ENCODE assay signal across 9 cellular contexts in genomic region chr19:47013041-47013517, GRCh38. TPM values are rescaled to one million over a fixed set of nuclear protein-coding genes. Genes with fewer than 3 reads are reported as not detected.
DNase-seq lines count a peak whose midpoint lies in the region; ATAC-seq and TF ChIP-seq lines count a peak whose summit lies in the region.
"Had no signal": no experiment of that assay in that cellular context is flagged by ENCODE, and none has a peak within 500 bp of the region (broad histone marks: within the 10 kb centered on the region; RNA-seq: fewer than 3 reads in every experiment).

No MANE protein-coding gene starts in this region.

- H3K27ac Mint-ChIP-seq in progenitor cell of endocrine pancreas: no peak overlapping the region

- H3F3A ChIP-seq in Loucy (ENCODE audit: low read depth) (no peaks in the 10 kb centered on the region), SK-N-SH (replicated peaks; ENCODE audit: insufficient read depth) (peaks cover under 1% of the 10 kb centered on the region)

- H3K4me2 ChIP-seq in Loucy (ENCODE audit: low read depth, low read length, poor library complexity, severe bottlenecking) (no peak overlapping the region), SK-N-SH (0 out of 2 replicates have a peak overlapping the region, but pooled peaks have one; percentile 22)

- H2AFZ ChIP-seq in Loucy (ENCODE audit: low read length) (peak overlapping the region; percentile 93), SK-N-SH (ENCODE audit: low read depth) (peak overlapping the region; percentile 40; the same call in 1 of the 2 replicates)

- CTCF ChIA-PET in SK-N-SH (lab: Yijun Ruan, JAX): interaction anchor here (0.6 to 4.2 kb wide), 66 partner anchors 9 to 413 kb away, joined by 3 to 44 read pairs (median 4); partner anchors contain the start of genes SAE1 and ZC3H4

- H4K20me1 ChIP-seq in Loucy (ENCODE audit: insufficient read depth, low read length, poor library complexity, severe bottlenecking) (no peaks in the 10 kb centered on the region), SK-N-SH (ENCODE audit: insufficient read depth) (no peaks in the 10 kb centered on the region)

- H3K79me2 ChIP-seq in Loucy (ENCODE audit: insufficient read depth, low read length) (no peaks in the 10 kb centered on the region), SK-N-SH (ENCODE audit: insufficient read depth) (no peaks in the 10 kb centered on the region)

- H3K9me3 ChIP-seq in Loucy (ENCODE audit: insufficient read depth, low read depth, low read length) (no peaks in the 10 kb centered on the region), SK-N-SH (no peaks in the 10 kb centered on the region)

- H3K36me3 Mint-ChIP-seq in progenitor cell of endocrine pancreas (ENCODE audit: insufficient read depth): no peaks in the 10 kb centered on the region

- no peak overlapping the region for H3K27ac ChIP-seq in SK-N-SH (ENCODE audit: low read depth in 2 of 2, low read length in 1 of 2)
- H3K27ac ChIP-seq: epithelial cell of prostate had no signal

- H3K9me3 Mint-ChIP-seq in progenitor cell of endocrine pancreas (ENCODE audit: low read depth): no peaks in the 10 kb centered on the region

- no peaks in the 10 kb centered on the region for H3K4me1 Mint-ChIP-seq in progenitor cell of endocrine pancreas (ENCODE audit: low read depth)

- peaks cover 21% of the 10 kb centered on the region for H3K27me3 Mint-ChIP-seq in progenitor cell of endocrine pancreas

- TF ChIP-seq CTCF in Loucy (conservative IDR thresholded peaks at IDR 0.05; ENCODE audit: low read length) (peak; percentile 98), SK-N-SH (IDR thresholded peaks at IDR 0.05) (peak; percentile 95), progenitor cell of endocrine pancreas (IDR thresholded peaks at IDR 0.05; ENCODE audit: unreplicated experiment) (peak; percentile 99)

- TF ChIP-seq EP300 in SK-N-SH (IDR thresholded peaks at IDR 0.05; ENCODE audit: borderline replicate concordance in 1 of 2, low read depth in 1 of 2, low read length in 1 of 2): 0 out of 4 replicates have a peak, but pooled peaks of 1 of the 2 experiments have one; percentile 17

- no peaks in the 10 kb centered on the region for H3K36me3 ChIP-seq in Loucy (ENCODE audit: insufficient read depth, low read length)
- H3K36me3 ChIP-seq in SK-N-SH (replicated peaks in 1 of 2; ENCODE audit: control insufficient read depth in 1 of 2, insufficient read depth in 2 of 2, low read length in 1 of 2): no peaks in the 10 kb centered on the region

- H3K9me2 ChIP-seq in Loucy (replicated peaks; ENCODE audit: low read depth, low read length): no peaks in the 10 kb centered on the region
- H3K9me2 ChIP-seq in SK-N-SH: no peaks in the 10 kb centered on the region

- POLR2A ChIA-PET in SK-N-SH (lab: Yijun Ruan, JAX): interaction anchor here (0.9 kb wide), 1 partner anchor 101 kb away, joined by 3 read pairs; the partner anchor contains the start of gene ZC3H4

- no peak overlapping the region for H3K4me3 Mint-ChIP-seq in progenitor cell of endocrine pancreas (ENCODE audit: low read depth)

- H3K4me1 ChIP-seq in Loucy (ENCODE audit: insufficient read depth, low read length, poor library complexity, severe bottlenecking) (no peaks in the 10 kb centered on the region), SK-N-SH (ENCODE audit: control insufficient read depth in 1 of 2, insufficient read depth in 2 of 2, low read depth in 1 of 2, low read length in 1 of 2) (peaks cover 0 to 3% of the 10 kb centered on the region in 2 experiments; a peak in 1 of 4 replicates)

- H3K4me3 ChIP-seq in Loucy (ENCODE audit: low read length, poor library complexity, severe bottlenecking): no peak overlapping the region
- H3K4me3 ChIP-seq in SK-N-SH (ENCODE audit: low read depth in 2 of 2, low read length in 1 of 2): no peak overlapping the region; a peak in 1 of 4 replicates

- peak overlapping the region; percentile 18 for H3K9ac ChIP-seq in Loucy (ENCODE audit: low read depth, low read length, poor library complexity, severe bottlenecking)
- H3K9ac ChIP-seq in SK-N-SH: no peak overlapping the region

- ATAC-seq in Right ventricle myocardium inferior (peak; percentile 94), HG02884 (IDR thresholded peaks at IDR 0.05; ENCODE audit: unreplicated experiment) (no peak), GM21526 (IDR thresholded peaks at IDR 0.05; ENCODE audit: low FRiP score, unreplicated experiment) (no peak)

- WGBS in SK-N-SH (ENCODE audit: low lambda C conversion rate): 10% methylated on average over 16 of the region's 16 CpGs

- TF ChIP-seq RAD21 in SK-N-SH (IDR thresholded peaks at IDR 0.05; ENCODE audit: low read length): peak; percentile 93

- intact Hi-C loops in Right ventricle myocardium inferior (cut with DNase I): loop anchor here (5.0 kb wide), 1 partner anchor 114 kb away; no protein-coding TSS in a partner anchor

- DNase-seq in ELF-1 (ENCODE audit: low read depth, low spot score): peak; percentile 95
- DNase-seq in SK-N-SH: peak; percentile 92
- peak; percentile 61 for DNase-seq in activated naive CD4-positive, alpha-beta T cell treated with anti-CD3 and anti-CD28 coated beads, Interleukin-2, amount 50 U/mL, for 16 hours
- peak; percentile 94 for DNase-seq in Right ventricle myocardium inferior (ENCODE audit: missing footprints)
- peak; percentile 79 for DNase-seq in progenitor cell of endocrine pancreas (ENCODE audit: low spot score, unreplicated experiment)

- H3K27me3 ChIP-seq in Loucy (ENCODE audit: insufficient read depth, low read length, poor library complexity, severe bottlenecking) (no peaks in the 10 kb centered on the region), SK-N-SH (ENCODE audit: insufficient read depth) (no peaks in the 10 kb centered on the region)

TF ChIP-seq in SK-N-SH, 30 proteins besides CTCF, POLR2A, EP300 and RAD21 (continues in another document):
- TF ChIP-seq RCOR1 (IDR thresholded peaks at IDR 0.05; ENCODE audit: low read length) (peak; percentile 66; the same call in 1 of the 2 replicates), REST (IDR thresholded peaks at IDR 0.05; ENCODE audit: low read depth, low read length) (no peak), TCF12 (IDR thresholded peaks at IDR 0.05) (no peak), USF2 (IDR thresholded peaks at IDR 0.05; ENCODE audit: borderline replicate concordance, low read depth, low read length) (no peak), SIN3A (IDR thresholded peaks at IDR 0.05; ENCODE audit: borderline replicate concordance, low read depth, low read length) (no peak), CHD2 (IDR thresholded peaks at IDR 0.05; ENCODE audit: low read length, partially characterized antibody) (no peak), TEAD4 (IDR thresholded peaks at IDR 0.05; ENCODE audit: borderline replicate concordance, insufficient read depth) (0 out of 2 replicates have a peak, but pooled peaks have one; percentile 12), POLR2AphosphoS5 (IDR thresholded peaks at IDR 0.05; ENCODE audit: low read depth, low read length) (no peak), JUND (IDR thresholded peaks at IDR 0.05) (no peak), FOXM1 (IDR thresholded peaks at IDR 0.05; ENCODE audit: low read depth) (no peak)

RNA-seq across cellular contexts. Expression of gene NPAS1, which starts 6.6 kb away (rescaled TPM):
- polyA plus RNA-seq in SK-N-SH (2012; rRNA removed): 1.0 and 1.1 TPM in 2 replicates
- 0.62 and 1.00 TPM in 2 replicates for polyA plus RNA-seq in SK-N-SH (2012; cell fraction: cytosol; rRNA removed)
- polyA plus RNA-seq in SK-N-SH (2012; cell fraction: nucleus; rRNA removed): 2.6 and 3.8 TPM in 2 replicates
- total RNA-seq in Right ventricle myocardium inferior (not detected), progenitor cell of endocrine pancreas (2.2 and 2.4 TPM in 2 replicates)

RNA-seq across cellular contexts. Expression of gene TMEM160, which starts 35.3 kb away (rescaled TPM):
- 33.0 and 40.1 TPM in 2 replicates for polyA plus RNA-seq in SK-N-SH (2012; rRNA removed)
- polyA plus RNA-seq in SK-N-SH (2012; cell fraction: cytosol; rRNA removed): 16.8 and 26.2 TPM in 2 replicates
- 13.8 and 35.6 TPM in 2 replicates for polyA plus RNA-seq in SK-N-SH (2012; cell fraction: nucleus; rRNA removed)
- total RNA-seq in Right ventricle myocardium inferior (27.7 TPM), progenitor cell of endocrine pancreas (33.6 and 35.4 TPM in 2 replicates)
